ENCODE assay signal across 31 cellular contexts in the genomic region with DNA sequence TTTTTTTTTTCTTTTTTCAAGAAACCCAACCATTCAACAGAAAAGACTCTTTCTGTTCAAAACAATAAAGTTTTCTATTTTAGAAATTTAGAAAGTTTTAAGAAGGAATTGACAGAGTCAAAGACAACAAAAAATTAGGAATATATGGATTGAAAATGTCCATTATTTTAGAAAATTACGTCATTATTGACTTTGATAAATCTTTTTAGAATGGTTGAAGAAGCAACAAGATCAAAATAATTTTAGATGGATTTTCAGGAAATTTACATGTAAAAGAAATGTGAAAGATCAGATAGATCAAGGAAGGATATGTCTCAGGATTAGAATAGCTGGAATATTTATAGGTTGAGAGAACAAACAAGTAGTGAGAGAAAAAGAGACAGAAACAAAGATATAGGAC. TPM values are rescaled to one million over a fixed set of nuclear protein-coding genes. Genes with fewer than 3 reads are reported as not detected.
DNase-seq lines count a peak whose midpoint lies in the region; ATAC-seq, FAIRE-seq and TF ChIP-seq lines count a peak whose summit lies in the region.
"Had no signal": no experiment of that assay in that cellular context is flagged by ENCODE, and none has a peak within 500 bp of the region (broad histone marks: within the 10 kb centered on the region; RNA-seq: fewer than 3 reads in every experiment).

No MANE protein-coding gene starts in this region.

- RAD21 ChIA-PET in GM12878 (lab: Charles Lee; ENCODE audit: unreplicated experiment): no interaction called here

- 4% methylated on average over 1 of the region's 1 CpG for WGBS in GM12878 (ENCODE audit: insufficient coverage, insufficient replicate concordance, low lambda C conversion rate, missing lambda C conversion rate)

- intact Hi-C loops in GM12878 (cut with micrococcal nuclease; ENCODE audit: unreplicated experiment): no loop called here

- H3K9me3 ChIP-seq in HEK293 (ENCODE audit: control insufficient read depth, insufficient read depth, low read depth, low read length): no peaks in the 10 kb centered on the region
- H3K9me3 ChIP-seq in GM12878 (replicated peaks; ENCODE audit: control insufficient read depth, insufficient read depth, low read length): no peaks in the 10 kb centered on the region
- H3K9me3 ChIP-seq: BE2C had no signal

- H3K4me3 ChIP-seq in HEK293 (ENCODE audit: low read depth, low read length): no peak overlapping the region
- H3K4me3 ChIP-seq in GM12878: no peak overlapping the region
- H3K4me3 ChIP-seq: BLaER1 had no signal

- H3K27me3 ChIP-seq in GM12878 (replicated peaks in 1 of 2; ENCODE audit: control insufficient read depth in 2 of 2, insufficient read depth in 2 of 2, low read length in 1 of 2): no peaks in the 10 kb centered on the region
- H3K27me3 ChIP-seq: BE2C, BLaER1 had no signal

- TF ChIP-seq CTCF in HEK293 (tag by site-specific recombination; IDR thresholded peaks at IDR 0.05) (no peak), GM12878 (IDR thresholded peaks at IDR 0.05 in 2 of 3, conservative IDR thresholded peaks at IDR 0.05 in 1 of 3; ENCODE audit: control insufficient read depth in 2 of 3, extremely low read depth in 1 of 3, insufficient read depth in 1 of 3, low read depth in 3 of 3, low read length in 3 of 3) (no peak)

- H2AFZ ChIP-seq in GM12878 (ENCODE audit: control insufficient read depth, low read depth, low read length): no peak overlapping the region

- ATAC-seq in GM12878 (no peak), HG03045 (IDR thresholded peaks at IDR 0.05; ENCODE audit: unreplicated experiment) (no peak), HG03095 (IDR thresholded peaks at IDR 0.05; ENCODE audit: unreplicated experiment) (no peak), HG02623 (IDR thresholded peaks at IDR 0.05; ENCODE audit: unreplicated experiment) (no peak)

- TF ChIP-seq RAD21 in GM12878 (IDR thresholded peaks at IDR 0.05; ENCODE audit: insufficient read depth, low read depth, low read length): no peak

- H3K27ac ChIP-seq in HEK293 (ENCODE audit: extremely low read depth, low read depth, low read length) (no peak overlapping the region), GM12878 (ENCODE audit: control insufficient read depth, insufficient read depth) (no peak overlapping the region)
- H3K27ac ChIP-seq: BLaER1 had no signal

- H3K4me2 ChIP-seq in GM12878 (ENCODE audit: control insufficient read depth, insufficient read depth): no peak overlapping the region
- H3K4me2 ChIP-seq: BLaER1 had no signal

- H3K4me1 ChIP-seq in HEK293 (ENCODE audit: control insufficient read depth, insufficient read depth, low read length) (no peaks in the 10 kb centered on the region), GM12878 (ENCODE audit: control insufficient read depth, insufficient read depth, low read length) (no peaks in the 10 kb centered on the region)
- H3K4me1 ChIP-seq: BE2C, BLaER1 had no signal

- DNase-seq in GM12878 (ENCODE audit: low read depth, low spot score): no peak
- DNase-seq: 8988T; ACHN; BE2C; C1 segment of cervical spinal cord; CD4-positive, alpha-beta memory T cell; CD4-positive, CD25-positive, alpha-beta regulatory T cell; CD8-positive, alpha-beta memory T cell; COR-L47; DMS 273 treated with DMSO at 0.1 percent for 48 hours; DMS153; DMS53; DMS79; DND-41; EL; GDM1 had no signal

- no peak for FAIRE-seq in GM12878 (lab: Jason Lieb, UNC)
- FAIRE-seq in endometrium (lab: Jason Lieb, UNC): peak; percentile 21
- peak; percentile 9 for FAIRE-seq in islet of Langerhans (lab: Jason Lieb, UNC)
- FAIRE-seq: A204.1, GM12891, GM19239 had no signal

- no peaks in the 10 kb centered on the region for H4K20me1 ChIP-seq in GM12878 (ENCODE audit: control insufficient read depth, insufficient read depth)
- H4K20me1 ChIP-seq: BLaER1 had no signal

- no peak overlapping the region for H3K9ac ChIP-seq in GM12878 (ENCODE audit: control insufficient read depth, insufficient read depth, low read length)
- H3K9ac ChIP-seq: BLaER1 had no signal

- in situ Hi-C loops in GM12878 (cut with MboI): no loop called here

- no TSS peak for BruUV-seq in GM12878 (replicated peaks; lab: Mats Ljungman, UMichigan)

- H3K79me2 ChIP-seq in GM12878 (ENCODE audit: control insufficient read depth, insufficient read depth, low read length): no peaks in the 10 kb centered on the region

- SMC1A ChIA-PET in GM12878 (lab: Charles Lee; ENCODE audit: uncharacterized antibody, unreplicated experiment): no interaction called here

- POLR2A ChIA-PET in HEK293 (lab: Yijun Ruan, JAX): no interaction called here
- POLR2A ChIA-PET in GM12878 (lab: Charles Lee): no interaction called here

- CTCF ChIA-PET in HEK293 (lab: Yijun Ruan, JAX) (interaction anchor here (0.6 kb wide), 1 partner anchor 1184 kb away, joined by 3 read pairs; no protein-coding TSS in a partner anchor), GM12878 (lab: Yijun Ruan, JAX) (no interaction called here)

- H3K36me3 ChIP-seq in HEK293 (ENCODE audit: control insufficient read depth in 2 of 2, insufficient read depth in 1 of 2, low read length in 2 of 2) (no peaks in the 10 kb centered on the region), GM12878 (ENCODE audit: control insufficient read depth in 2 of 2, insufficient read depth in 2 of 2, low read length in 1 of 2) (no peaks in the 10 kb centered on the region)
- H3K36me3 ChIP-seq: BE2C, BLaER1 had no signal

- TF ChIP-seq POLR2A in GM12878 (IDR thresholded peaks at IDR 0.05; ENCODE audit: low read depth, low read length): no peak

- TF ChIP-seq EP300 in GM12878 (IDR thresholded peaks at IDR 0.05; ENCODE audit: borderline replicate concordance in 1 of 2, control insufficient read depth in 1 of 2, low read depth in 2 of 2, low read length in 2 of 2): no peak

TF ChIP-seq in HEK293, 187 proteins besides CTCF, POLR2A, EP300 and RAD21:
- TF ChIP-seq ZBTB48 (tag by site-specific recombination; IDR thresholded peaks at IDR 0.05): no peak
- TF ChIP-seq, protein P1, sequence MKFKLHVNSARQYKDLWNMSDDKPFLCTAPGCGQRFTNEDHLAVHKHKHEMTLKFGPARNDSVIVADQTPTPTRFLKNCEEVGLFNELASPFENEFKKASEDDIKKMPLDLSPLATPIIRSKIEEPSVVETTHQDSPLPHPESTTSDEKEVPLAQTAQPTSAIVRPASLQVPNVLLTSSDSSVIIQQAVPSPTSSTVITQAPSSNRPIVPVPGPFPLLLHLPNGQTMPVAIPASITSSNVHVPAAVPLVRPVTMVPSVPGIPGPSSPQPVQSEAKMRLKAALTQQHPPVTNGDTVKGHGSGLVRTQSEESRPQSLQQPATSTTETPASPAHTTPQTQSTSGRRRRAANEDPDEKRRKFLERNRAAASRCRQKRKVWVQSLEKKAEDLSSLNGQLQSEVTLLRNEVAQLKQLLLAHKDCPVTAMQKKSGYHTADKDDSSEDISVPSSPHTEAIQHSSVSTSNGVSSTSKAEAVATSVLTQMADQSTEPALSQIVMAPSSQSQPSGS (tag by site-specific recombination; IDR thresholded peaks at IDR 0.05; ENCODE audit: low read depth): peak; percentile 67

TF ChIP-seq in GM12878, 131 proteins besides CTCF, POLR2A, EP300 and RAD21:
- TF ChIP-seq SMAD1 (IDR thresholded peaks at IDR 0.05; ENCODE audit: low read depth, partially characterized antibody): no peak
- TF ChIP-seq ZNF217 (IDR thresholded peaks at IDR 0.05): no peak
- no peak for TF ChIP-seq MTA3 (IDR thresholded peaks at IDR 0.05; ENCODE audit: borderline replicate concordance, low read length)
- peak; percentile 42 for TF ChIP-seq ATF7 (IDR thresholded peaks at IDR 0.05; ENCODE audit: low read depth)

RNA-seq across cellular contexts. Expression of a gene that starts 8.4 kb away (rescaled TPM):
- 0.10 and 0.12 TPM in 2 replicates for total RNA-seq in GM12878 (2013; cell fraction: nucleolus; rRNA removed)
- total RNA-seq in GM12878 (2014; rRNA removed): under 0.01 and 0.16 TPM in 2 replicates
- total RNA-seq in GM12878 (2014; rRNA removed; fragmentation: Illumina TruSeq; extraction: Trizol): 0.09 and 0.13 TPM in 2 replicates
- total RNA-seq in GM12878 (2021): 0.11 and 0.18 TPM in 2 replicates
- 0.12 TPM for polyA plus RNA-seq in GM12878 (2011; ENCODE audit: low read depth)
- 0.04 and 0.06 TPM in 2 replicates for polyA plus RNA-seq in GM12878 (2011; rRNA removed)
- polyA plus RNA-seq in GM12878 (2011; cell fraction: cytosol; rRNA removed): 0.02 and 0.03 TPM in 2 replicates
- polyA plus RNA-seq in GM12878 (2011; cell fraction: nucleus; rRNA removed): 0.12 TPM in 2 replicates
- 0.16 and 0.21 TPM in 2 replicates for polyA plus RNA-seq in GM12878 (2012)
- polyA plus RNA-seq in GM12878 (2014; fragmentation: Illumina TruSeq; extraction: Trizol): 0.10 and 0.22 TPM in 2 replicates
- under 1 TPM; 0.02 to 0.03 TPM for polyA plus RNA-seq in GM12878 (2014; fragmentation: Nextera tagmentation; extraction: Ambion mirVana)
- polyA plus RNA-seq in GM12878 (2014; rRNA removed): 0.04 and 0.09 TPM in 2 replicates
- polyA plus RNA-seq in GM12878 (2016; fragmentation: Nextera tagmentation; extraction: Ambion mirVana): not detected
- 0.15 TPM in 1 of 2 replicates, not detected in the other for polyA minus RNA-seq in GM12878 (2011; rRNA and poly(A)+ RNA removed)
- not detected in 2 replicates for polyA minus RNA-seq in GM12878 (2011; cell fraction: cytosol; rRNA and poly(A)+ RNA removed)
- 0.12 and 0.38 TPM in 2 replicates for polyA minus RNA-seq in GM12878 (2011; cell fraction: nucleus; rRNA and poly(A)+ RNA removed)
- total RNA-seq: A673; CD4-positive, CD25-positive, alpha-beta regulatory T cell; CD8-positive, alpha-beta memory T cell; Daoy; G401 had no signal
- polyA plus RNA-seq: AG04450; CD14-positive monocyte; CD4-positive, alpha-beta memory T cell; CD8-positive, alpha-beta memory T cell had no signal
